ENCODE assay signal across 1 cellular context in the genomic region with DNA sequence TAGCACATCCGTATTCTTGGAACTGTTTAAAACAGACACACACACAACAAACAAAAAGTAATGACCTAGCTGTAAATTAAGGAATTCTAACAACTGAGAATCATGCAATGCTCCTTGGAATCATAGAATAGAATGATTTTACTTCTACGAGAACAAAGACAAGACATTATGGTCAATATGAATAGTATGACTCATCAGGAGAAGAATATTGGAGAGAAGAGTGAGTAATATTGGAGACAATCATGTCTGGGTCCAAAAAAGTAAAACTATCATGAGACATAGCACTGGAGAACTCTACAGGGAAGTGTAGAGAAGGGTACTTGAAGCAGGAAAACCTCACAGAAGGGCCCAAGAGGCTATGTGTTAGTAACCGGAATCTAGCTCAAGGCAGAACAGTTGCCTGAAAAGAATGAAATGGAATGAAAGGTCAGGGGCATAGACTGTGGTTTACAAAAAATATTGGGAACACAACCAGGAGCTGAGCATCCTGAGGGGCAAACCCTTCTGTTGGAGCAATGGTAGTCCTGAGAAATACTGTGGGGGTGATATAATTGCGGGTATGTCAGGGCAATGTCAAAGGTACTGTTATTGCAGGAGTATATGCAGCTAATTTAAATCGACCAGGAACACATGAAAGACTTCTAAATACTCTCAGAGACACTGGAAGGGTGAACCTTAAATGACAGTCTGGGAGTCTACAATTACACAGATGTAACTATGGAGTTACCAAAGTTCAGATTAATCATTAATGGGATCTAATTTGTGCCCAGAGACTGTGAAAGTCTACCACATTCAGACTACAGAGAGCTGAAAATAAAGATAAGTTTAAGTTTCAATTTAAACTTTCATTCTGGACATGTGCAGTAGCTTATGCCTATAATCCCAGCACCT.
TF ChIP-seq lines count a peak whose summit lies in the region.

No MANE protein-coding gene starts in this region.

TF ChIP-seq in GM12878, 131 proteins besides CTCF, POLR2A, EP300 and RAD21 (continued from another document):
- TF ChIP-seq, protein P1, sequence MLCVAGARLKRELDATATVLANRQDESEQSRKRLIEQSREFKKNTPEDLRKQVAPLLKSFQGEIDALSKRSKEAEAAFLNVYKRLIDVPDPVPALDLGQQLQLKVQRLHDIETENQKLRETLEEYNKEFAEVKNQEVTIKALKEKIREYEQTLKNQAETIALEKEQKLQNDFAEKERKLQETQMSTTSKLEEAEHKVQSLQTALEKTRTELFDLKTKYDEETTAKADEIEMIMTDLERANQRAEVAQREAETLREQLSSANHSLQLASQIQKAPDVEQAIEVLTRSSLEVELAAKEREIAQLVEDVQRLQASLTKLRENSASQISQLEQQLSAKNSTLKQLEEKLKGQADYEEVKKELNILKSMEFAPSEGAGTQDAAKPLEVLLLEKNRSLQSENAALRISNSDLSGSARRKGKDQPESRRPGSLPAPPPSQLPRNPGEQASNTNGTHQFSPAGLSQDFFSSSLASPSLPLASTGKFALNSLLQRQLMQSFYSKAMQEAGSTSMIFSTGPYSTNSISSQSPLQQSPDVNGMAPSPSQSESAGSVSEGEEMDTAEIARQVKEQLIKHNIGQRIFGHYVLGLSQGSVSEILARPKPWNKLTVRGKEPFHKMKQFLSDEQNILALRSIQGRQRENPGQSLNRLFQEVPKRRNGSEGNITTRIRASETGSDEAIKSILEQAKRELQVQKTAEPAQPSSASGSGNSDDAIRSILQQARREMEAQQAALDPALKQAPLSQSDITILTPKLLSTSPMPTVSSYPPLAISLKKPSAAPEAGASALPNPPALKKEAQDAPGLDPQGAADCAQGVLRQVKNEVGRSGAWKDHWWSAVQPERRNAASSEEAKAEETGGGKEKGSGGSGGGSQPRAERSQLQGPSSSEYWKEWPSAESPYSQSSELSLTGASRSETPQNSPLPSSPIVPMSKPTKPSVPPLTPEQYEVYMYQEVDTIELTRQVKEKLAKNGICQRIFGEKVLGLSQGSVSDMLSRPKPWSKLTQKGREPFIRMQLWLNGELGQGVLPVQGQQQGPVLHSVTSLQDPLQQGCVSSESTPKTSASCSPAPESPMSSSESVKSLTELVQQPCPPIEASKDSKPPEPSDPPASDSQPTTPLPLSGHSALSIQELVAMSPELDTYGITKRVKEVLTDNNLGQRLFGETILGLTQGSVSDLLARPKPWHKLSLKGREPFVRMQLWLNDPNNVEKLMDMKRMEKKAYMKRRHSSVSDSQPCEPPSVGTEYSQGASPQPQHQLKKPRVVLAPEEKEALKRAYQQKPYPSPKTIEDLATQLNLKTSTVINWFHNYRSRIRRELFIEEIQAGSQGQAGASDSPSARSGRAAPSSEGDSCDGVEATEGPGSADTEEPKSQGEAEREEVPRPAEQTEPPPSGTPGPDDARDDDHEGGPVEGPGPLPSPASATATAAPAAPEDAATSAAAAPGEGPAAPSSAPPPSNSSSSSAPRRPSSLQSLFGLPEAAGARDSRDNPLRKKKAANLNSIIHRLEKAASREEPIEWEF (IDR thresholded peaks at IDR 0.05; ENCODE audit: insufficient replicate concordance, low read depth, low read length), result no peak
- TF ChIP-seq CEBPB (IDR thresholded peaks at IDR 0.05; ENCODE audit: borderline replicate concordance in 1 of 2, low read depth in 2 of 2, low read length in 2 of 2), result no peak
